8 cellular contexts compared by ENCODE assay signal in the genomic region with DNA sequence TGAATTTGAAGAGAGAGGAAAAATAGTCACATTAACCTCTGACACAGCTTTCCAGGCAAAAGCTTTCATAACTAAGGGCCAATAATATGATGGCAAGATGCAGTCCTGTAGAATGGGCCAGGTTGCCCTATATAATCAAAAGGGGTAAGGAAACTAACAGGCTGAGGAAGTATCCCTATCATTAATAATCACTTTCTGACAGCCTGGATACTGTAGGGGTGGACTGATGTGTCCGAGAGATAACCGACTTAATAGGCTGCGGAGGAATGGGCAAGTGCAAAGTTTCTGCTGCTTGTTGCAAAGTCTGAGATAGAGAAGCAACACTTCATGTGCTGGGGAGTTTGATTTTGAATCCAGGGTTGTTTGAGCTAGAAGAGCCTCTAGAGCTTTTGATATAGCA.
"Had no signal": no experiment of that assay in that cellular context is flagged by ENCODE, and none has a peak within 500 bp of the region (broad histone marks: within the 10 kb centered on the region; RNA-seq: fewer than 3 reads in every experiment).

No MANE protein-coding gene starts in this region.

- H3K36me3 ChIP-seq: HAP-1 had no signal

- DNase-seq: GM23248, GOT3, H7, HFFc6 had no signal

- H3K4me3 ChIP-seq: GM23248, HAP-1 had no signal

- H3K4me1 ChIP-seq: HAP-1 had no signal

- H3K9ac ChIP-seq: GM23248 had no signal

- H3K27ac ChIP-seq: GM23248, HL-60 had no signal

- H3K9me3 ChIP-seq: HAP-1 had no signal

- FAIRE-seq: HepG2 had no signal

- ATAC-seq: HCT116, HepG2 had no signal

- H2AFZ ChIP-seq: GM23248 had no signal
